ENCODE assay signal across 8 cellular contexts in the genomic region with DNA sequence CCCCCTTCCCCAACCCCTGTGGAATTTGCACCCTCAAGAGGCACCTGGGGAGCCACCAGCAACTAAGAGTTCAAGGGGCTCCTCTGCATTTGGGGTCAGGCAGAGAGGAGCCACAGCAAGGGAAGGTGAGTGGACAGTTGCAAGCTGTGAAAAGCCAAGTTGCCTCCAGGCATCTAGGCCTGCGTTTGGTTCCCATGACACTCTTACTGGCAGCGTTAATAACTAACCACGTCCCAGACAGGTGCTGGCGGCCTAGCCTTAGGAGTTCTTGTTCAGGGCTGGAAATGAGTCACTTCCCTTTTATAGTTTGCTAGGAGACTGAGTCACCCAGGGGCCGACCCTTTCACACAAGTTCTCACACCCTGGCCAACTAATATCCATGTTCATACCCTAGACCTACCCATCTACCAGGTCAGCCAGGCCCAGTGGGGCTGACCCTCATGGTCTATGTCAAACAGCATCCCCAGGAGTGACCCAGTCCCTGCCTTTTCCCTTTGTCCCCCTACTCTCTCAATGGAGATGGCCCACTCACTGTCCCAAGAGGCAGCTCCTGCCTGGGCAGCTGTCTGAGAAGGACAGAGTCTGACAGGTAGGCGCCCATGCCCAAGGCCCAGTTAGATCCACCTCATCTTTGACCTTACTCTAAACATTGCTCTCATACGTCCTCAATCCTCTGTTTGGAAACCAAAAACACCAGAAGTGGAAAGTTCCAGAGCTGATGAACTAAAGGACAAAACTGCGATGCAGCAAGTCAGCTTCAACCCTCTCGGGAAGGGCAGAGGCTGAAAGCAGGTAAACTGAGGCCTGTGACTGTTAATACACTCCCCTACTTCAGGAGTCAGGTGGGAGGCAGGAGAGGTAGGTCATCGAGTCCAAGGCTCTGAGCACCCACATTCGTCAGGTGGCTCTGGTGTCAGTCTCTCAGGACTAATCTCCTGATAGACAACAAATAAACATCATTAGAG.
DNase-seq lines count a peak whose midpoint lies in the region; ATAC-seq and TF ChIP-seq lines count a peak whose summit lies in the region.

No MANE protein-coding gene starts in this region.

- H3K27me3 ChIP-seq in CD8-positive, alpha-beta T cell (ENCODE audit: insufficient read depth, low read length), result no peaks in the 10 kb centered on the region

- H3K36me3 ChIP-seq in OCI-LY7 (ENCODE audit: insufficient read depth, low read length), result no peaks in the 10 kb centered on the region
- no peaks in the 10 kb centered on the region for H3K36me3 ChIP-seq in CD8-positive, alpha-beta T cell (ENCODE audit: insufficient read depth, low read length)

- POLR2A ChIA-PET in OCI-LY7 (lab: Charles Lee), result interaction anchor here (0.7 kb wide), 1 partner anchor 237 kb away, joined by 3 read pairs; no protein-coding TSS in a partner anchor
- POLR2A ChIA-PET in CD8-positive, alpha-beta T cell (lab: Charles Lee), result no interaction called here

- no peaks in the 10 kb centered on the region for H3K27me3 Mint-ChIP-seq in CD8-positive, alpha-beta T cell (ENCODE audit: low read depth)

- no peak overlapping the region for H3K4me2 ChIP-seq in OCI-LY7 (ENCODE audit: low read length)

- no peaks in the 10 kb centered on the region for H3K4me1 Mint-ChIP-seq in CD8-positive, alpha-beta T cell (ENCODE audit: low read depth)

- H3K79me2 ChIP-seq in OCI-LY7 (ENCODE audit: insufficient read depth, low read depth, low read length), result no peaks in the 10 kb centered on the region

- intact Hi-C loops in OCI-LY7 (cut with micrococcal nuclease; ENCODE audit: unreplicated experiment), result no loop called here
- intact Hi-C loops in CD8-positive, alpha-beta T cell (cut with DNase I, micrococcal nuclease), result no loop called here

- BruUV-seq in OCI-LY7 (replicated peaks; lab: Mats Ljungman, UMichigan), result no TSS peak

- ATAC-seq in HG03135 (IDR thresholded peaks at IDR 0.05; ENCODE audit: unreplicated experiment), result peak; percentile 55
- peak; percentile 82 for ATAC-seq in omental fat pad (ENCODE audit: low FRiP score)
- ATAC-seq in CD8-positive, alpha-beta T cell, result no peak

- TF ChIP-seq CTCF in OCI-LY7 (conservative IDR thresholded peaks at IDR 0.05; ENCODE audit: low read length), result no peak
- no peak for TF ChIP-seq CTCF in omental fat pad (IDR thresholded peaks at IDR 0.05)
- no peak for TF ChIP-seq CTCF in CD8-positive, alpha-beta T cell (IDR thresholded peaks at IDR 0.05)

- no peaks in the 10 kb centered on the region for H4K20me1 ChIP-seq in OCI-LY7 (ENCODE audit: insufficient read depth, low read length)

- H3K36me3 Mint-ChIP-seq in CD8-positive, alpha-beta T cell, result no peaks in the 10 kb centered on the region

- no peak overlapping the region for H3K27ac Mint-ChIP-seq in CD8-positive, alpha-beta T cell

- H3K27ac ChIP-seq in OCI-LY7 (ENCODE audit: low read depth, low read length, poor library complexity, severe bottlenecking) (no peak overlapping the region), caudate nucleus (ENCODE audit: low read depth, low read length) (peak overlapping the region; percentile 48)
- H3K27ac ChIP-seq in CD8-positive, alpha-beta T cell (ENCODE audit: low read depth, low read length), result no peak overlapping the region

- no peak overlapping the region for H2AFZ ChIP-seq in OCI-LY7 (ENCODE audit: low read length)

- peaks cover 8% of the 10 kb centered on the region for H3K9me3 Mint-ChIP-seq in CD8-positive, alpha-beta T cell

- H3K9me2 ChIP-seq in OCI-LY7 (ENCODE audit: insufficient read depth, low read length), result no peaks in the 10 kb centered on the region

- H3K9me3 ChIP-seq in OCI-LY7 (ENCODE audit: low read length), result peaks cover 15% of the 10 kb centered on the region; the same call in 1 of the 2 replicates
- H3K9me3 ChIP-seq in CD8-positive, alpha-beta T cell (ENCODE audit: low read length), result no peaks in the 10 kb centered on the region

- H3K4me3 Mint-ChIP-seq in CD8-positive, alpha-beta T cell, result no peak overlapping the region

- peak; percentile 96 for DNase-seq in Caki2 (ENCODE audit: low read depth)
- DNase-seq in OCI-LY7 (ENCODE audit: low spot score), result peak; percentile 4
- DNase-seq in caudate nucleus (lab: John Stamatoyannopoulos, UW), result peak in 8 of 61 donors; percentile 12 to 65 (median 35)
- no peak for DNase-seq in omental fat pad (ENCODE audit: low spot score)
- no peak for DNase-seq in NCI-H1048 (lab: John Stamatoyannopoulos, UW)
- no peak for DNase-seq in CD8-positive, alpha-beta T cell

- peak; percentile 55 for TF ChIP-seq POLR2A in GM19099 (IDR thresholded peaks at IDR 0.05; ENCODE audit: extremely low read depth, insufficient read length, low read depth)

- CTCF ChIA-PET in OCI-LY7 (lab: Charles Lee; ENCODE audit: unreplicated experiment), result no interaction called here
- CTCF ChIA-PET in CD8-positive, alpha-beta T cell (lab: Charles Lee), result no interaction called here

- no peak overlapping the region for H3K4me3 ChIP-seq in OCI-LY7 (ENCODE audit: low read depth, low read length, poor library complexity, severe bottlenecking)
- no peak overlapping the region for H3K4me3 ChIP-seq in CD8-positive, alpha-beta T cell (ENCODE audit: low read depth, low read length)

- H3K4me1 ChIP-seq in OCI-LY7 (ENCODE audit: insufficient read depth, low read length, poor library complexity, severe bottlenecking), result peaks cover 4% of the 10 kb centered on the region
- H3K4me1 ChIP-seq in CD8-positive, alpha-beta T cell (ENCODE audit: insufficient read depth, low read length), result no peaks in the 10 kb centered on the region

- in situ Hi-C loops in Caki2 (cut with HindIII; ENCODE audit: low pct_unique_long_range_greater_than_20kb, low sequenced_read_pairs), result no loop called here

Comparison
In these comparisons a context has a peak if more than half of its experiments do, and no peak if none do; other contexts are left out.
1. DNase-seq: peak in Caki2 (single experiment) and OCI-LY7 (single experiment); none in omental fat pad (single experiment), NCI-H1048 (single experiment) and CD8-positive, alpha-beta T cell (0 of 7).